Comparison of ENCODE assay signal across 15 cellular contexts in the genomic region with DNA sequence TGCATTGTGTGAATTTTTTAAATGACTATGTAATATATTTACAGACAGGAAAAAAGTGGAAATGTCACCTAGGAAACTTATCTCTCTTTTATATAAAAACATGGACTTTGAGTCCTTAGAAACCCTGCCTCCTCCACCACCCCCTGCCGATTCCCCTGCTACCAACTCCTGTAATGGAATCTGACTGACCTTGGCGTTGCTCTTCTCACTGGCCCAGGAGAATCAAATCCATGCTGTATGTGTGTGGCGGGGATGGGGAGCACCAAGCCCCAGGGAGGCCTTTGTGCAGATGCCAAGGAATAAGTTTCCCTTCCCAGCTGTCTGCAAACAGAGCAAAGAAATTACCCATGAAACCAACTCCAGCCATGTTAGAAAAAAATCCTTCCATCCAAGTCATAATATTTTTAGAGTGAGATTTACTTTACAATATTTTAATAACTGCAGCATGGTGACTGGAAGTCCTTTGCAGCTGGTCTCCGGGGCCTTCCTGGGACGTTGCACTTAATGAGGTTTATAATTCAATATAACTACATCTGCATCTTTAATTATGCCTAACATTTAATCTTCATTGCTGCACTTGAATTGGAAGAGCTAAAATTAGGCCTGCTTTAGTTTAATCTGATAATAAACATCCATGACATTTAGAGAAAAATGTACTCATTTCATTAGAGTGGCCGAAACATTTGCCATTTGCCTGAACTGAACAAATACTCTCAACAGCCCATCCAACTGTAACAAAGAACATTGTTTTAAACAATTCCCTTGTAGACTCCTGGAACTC.
A peak's percentile ranks its signal among the peaks of the same experiment; 100 is the strongest.
DNase-seq lines count a peak whose midpoint lies in the region; FAIRE-seq and TF ChIP-seq lines count a peak whose summit lies in the region.
"Had no signal": no experiment of that assay in that cellular context is flagged by ENCODE, and none has a peak within 500 bp of the region (broad histone marks: within the 10 kb centered on the region; RNA-seq: fewer than 3 reads in every experiment).

No MANE protein-coding gene starts in this region.

- no peak for TF ChIP-seq EP300 in esophagus muscularis mucosa (IDR thresholded peaks at IDR 0.05)

- CTCF ChIA-PET in HEK293 (lab: Yijun Ruan, JAX) (interaction anchor here (0.6 to 1.4 kb wide), 3 partner anchors 16 to 34 kb away, joined by 3 to 5 read pairs (median 4); no protein-coding TSS in a partner anchor), HEK293T (lab: Yijun Ruan, JAX) (no interaction called here)

- H3K27ac ChIP-seq in HEK293 (ENCODE audit: extremely low read depth, low read depth, low read length) (no peak overlapping the region), esophagus muscularis mucosa (replicated peaks in 1 of 4) (peak overlapping the region in 2 of 4 donors; percentile 0 to 35), substantia nigra (ENCODE audit: low read depth, low read length, poor library complexity, severe bottlenecking) (no peak overlapping the region)

- H3K9me3 ChIP-seq in BE2C (no peaks in the 10 kb centered on the region), HEK293 (ENCODE audit: control insufficient read depth, insufficient read depth, low read depth, low read length) (no peaks in the 10 kb centered on the region), esophagus muscularis mucosa (no peaks in the 10 kb centered on the region)

- POLR2A ChIA-PET in HEK293 (lab: Yijun Ruan, JAX) (no interaction called here), HEK293T (lab: Yijun Ruan, JAX) (no interaction called here)

- peaks cover 18% of the 10 kb centered on the region for H3K4me1 ChIP-seq in BE2C
- H3K4me1 ChIP-seq in HEK293 (ENCODE audit: control insufficient read depth, insufficient read depth, low read length) = peaks cover 9% of the 10 kb centered on the region
- H3K4me1 ChIP-seq in esophagus muscularis mucosa = peaks cover 11 to 26% (median 23%) of the 10 kb centered on the region in 4 donors

- TF ChIP-seq POLR2A in esophagus muscularis mucosa (IDR thresholded peaks at IDR 0.05; ENCODE audit: low read depth) = no peak

- intact Hi-C loops in esophagus muscularis mucosa (cut with DNase I) = no loop called here

- H3K4me3 ChIP-seq in BE2C (ENCODE audit: low read depth, low read length) (no peak overlapping the region), HEK293 (ENCODE audit: low read depth, low read length) (no peak overlapping the region), esophagus muscularis mucosa (no peak overlapping the region)

- H3K36me3 ChIP-seq in BE2C (no peaks in the 10 kb centered on the region), HEK293 (ENCODE audit: control insufficient read depth in 2 of 2, insufficient read depth in 1 of 2, low read length in 2 of 2) (no peaks in the 10 kb centered on the region), esophagus muscularis mucosa (no peaks in the 10 kb centered on the region)

- 22% methylated on average over 6 of the region's 6 CpGs for WGBS in esophagus muscularis mucosa

- H3K27me3 ChIP-seq in BE2C = no peaks in the 10 kb centered on the region
- no peaks in the 10 kb centered on the region for H3K27me3 ChIP-seq in esophagus muscularis mucosa

- no peak for FAIRE-seq in D721Med (lab: Jason Lieb, UNC)

- DNase-seq in BE2C (peak; percentile 35), esophagus muscularis mucosa (ENCODE audit: extremely low spot score) (peak; percentile 21), myocyte (ENCODE audit: low read depth) (peak; percentile 18), substantia nigra (lab: John Stamatoyannopoulos, UW) (no peak), HEK293T (ENCODE audit: extremely low spot score) (no peak), D721Med (ENCODE audit: insufficient read length, low spot score) (no peak)
- no peak for DNase-seq in activated naive CD4-positive, alpha-beta T cell treated with Interleukin-2 at 50 U/mL for 16 hours
- DNase-seq: COR-L47, Karpas-422, MM.1S, NCI-H1105, NCI-H187, NCI-H510A treated with DMSO at 0.1 percent for 48 hours, SHP77 treated with DMSO at 0.1 percent for 48 hours had no signal

- TF ChIP-seq CTCF in BE2C (IDR thresholded peaks at IDR 0.05; ENCODE audit: low read depth, low read length) = no peak
- TF ChIP-seq CTCF in HEK293 (tag by site-specific recombination; IDR thresholded peaks at IDR 0.05) = no peak
- TF ChIP-seq CTCF in esophagus muscularis mucosa (IDR thresholded peaks at IDR 0.05) = no peak
- TF ChIP-seq CTCF in D721Med (IDR thresholded peaks at IDR 0.05; ENCODE audit: insufficient read depth, missing control alignments) = no peak

TF ChIP-seq in HEK293, 187 proteins besides CTCF, POLR2A, EP300 and RAD21:
- TF ChIP-seq ZSCAN16 (tag by site-specific recombination; IDR thresholded peaks at IDR 0.05) (no peak), GLIS1 (tag by site-specific recombination; IDR thresholded peaks at IDR 0.05) (peak; percentile 23; the same call in 1 of the 2 replicates)

TF ChIP-seq in HEK293T, 16 proteins besides CTCF, POLR2A, EP300 and RAD21:
- no peak for TF ChIP-seq SUZ12 (IDR thresholded peaks at IDR 0.05)
- TF ChIP-seq ARNT (IDR thresholded peaks at IDR 0.05) = no peak
- no peak for TF ChIP-seq FOXA1 (IDR thresholded peaks at IDR 0.05)
TF ChIP-seq in HEK293T: peak in this region for 0.

Comparison
In these comparisons a context has a peak if more than half of its experiments do, and no peak if none do; other contexts are left out.
1. DNase-seq: peak in BE2C (single experiment), esophagus muscularis mucosa (single experiment) and myocyte (single experiment); none in substantia nigra (0 of 49), activated naive CD4-positive, alpha-beta T cell treated with Interleukin-2 at 50 U/mL for 16 hours (single experiment), HEK293T (single experiment) and D721Med (single experiment).